In genomic region chr17:63549289-63549945, GRCh38 we compare ENCODE assay signal across 8 cellular contexts. TPM values are rescaled to one million over a fixed set of nuclear protein-coding genes. Genes with fewer than 3 reads are reported as not detected.
DNase-seq lines count a peak whose midpoint lies in the region; ATAC-seq and TF ChIP-seq lines count a peak whose summit lies in the region.

No MANE protein-coding gene starts in this region.

- peaks cover 12% of the 10 kb centered on the region for H4K20me1 ChIP-seq in MM.1S (ENCODE audit: insufficient read depth, low read length)

- peaks cover 40% of the 10 kb centered on the region for H3K79me2 ChIP-seq in MM.1S (ENCODE audit: low read length)

- peak overlapping the region; percentile 91 for H3K27ac ChIP-seq in CD4-positive, alpha-beta T cell (ENCODE audit: low read depth, low read length)
- peak overlapping the region; percentile 76; the same call in 1 of the 2 replicates for H3K27ac ChIP-seq in MM.1S (ENCODE audit: low read length)
- peak overlapping the region; percentile 96 for H3K27ac ChIP-seq in cingulate gyrus (ENCODE audit: low read depth, low read length)
- H3K27ac ChIP-seq in muscle layer of duodenum (ENCODE audit: low read length): peak overlapping the region; percentile 88

- POLR2A ChIA-PET in CD4-positive, alpha-beta T cell (lab: Charles Lee): interaction anchor here (0.8 to 2.6 kb wide), 7 partner anchors 11 to 157 kb away, joined by 3 to 19 read pairs (median 6); partner anchors contain the start of genes CYB561, MAP3K3 and TACO1

- H3K9me3 ChIP-seq in CD4-positive, alpha-beta T cell (ENCODE audit: control insufficient read depth, low read length): no peaks in the 10 kb centered on the region
- no peaks in the 10 kb centered on the region for H3K9me3 ChIP-seq in MM.1S (replicated peaks; ENCODE audit: insufficient read depth, low read length)
- H3K9me3 ChIP-seq in muscle layer of duodenum (ENCODE audit: control insufficient read depth in 1 of 2, low read length in 2 of 2): no peaks in the 10 kb centered on the region

- H3K4me3 Mint-ChIP-seq in CD4-positive, alpha-beta T cell: peak overlapping the region; percentile 98

- H3K4me3 ChIP-seq in MM.1S (ENCODE audit: low read length) (peak overlapping the region; percentile 74), muscle layer of duodenum (ENCODE audit: low read depth in 1 of 2, low read length in 2 of 2) (peak overlapping the region; percentile 69 to 94)

- peaks cover 44% of the 10 kb centered on the region for H3K4me1 Mint-ChIP-seq in CD4-positive, alpha-beta T cell (ENCODE audit: low read depth)

- peak overlapping the region; percentile 63 for H3K9ac ChIP-seq in MM.1S (ENCODE audit: low read length)

- peak overlapping the region; percentile 93 for H2AFZ ChIP-seq in MM.1S (ENCODE audit: low read length)

- intact Hi-C loops in CD4-positive, alpha-beta T cell (cut with DNase I, micrococcal nuclease): loop anchor here in 1 of 2 experiments (5.0 kb wide), 1 partner anchor 107 kb away; no protein-coding TSS in a partner anchor

- peak overlapping the region; percentile 99 for H3K4me2 ChIP-seq in MM.1S (ENCODE audit: low read depth, low read length)

- no peaks in the 10 kb centered on the region for H3K27me3 Mint-ChIP-seq in CD4-positive, alpha-beta T cell

- no peaks in the 10 kb centered on the region for H3K9me3 Mint-ChIP-seq in CD4-positive, alpha-beta T cell

- H3K36me3 Mint-ChIP-seq in CD4-positive, alpha-beta T cell (ENCODE audit: low read depth): peaks cover 26% of the 10 kb centered on the region

- no peaks in the 10 kb centered on the region for H3K27me3 ChIP-seq in CD4-positive, alpha-beta T cell (ENCODE audit: control insufficient read depth, insufficient read depth, low read length)
- H3K27me3 ChIP-seq in MM.1S (replicated peaks; ENCODE audit: insufficient read depth, low read length) (no peaks in the 10 kb centered on the region), muscle layer of duodenum (ENCODE audit: low read depth, low read length) (no peaks in the 10 kb centered on the region)

- H3K36me3 ChIP-seq in MM.1S (replicated peaks; ENCODE audit: insufficient read depth, low read length): no peaks in the 10 kb centered on the region
- H3K36me3 ChIP-seq in muscle layer of duodenum (ENCODE audit: control insufficient read depth in 1 of 2, insufficient read depth in 2 of 2, low read length in 2 of 2): no peaks in the 10 kb centered on the region

- no peaks in the 10 kb centered on the region for H3K9me2 ChIP-seq in MM.1S (replicated peaks; ENCODE audit: insufficient read depth, low read length)

- H3K27ac Mint-ChIP-seq in CD4-positive, alpha-beta T cell: peak overlapping the region; percentile 88

- H3F3A ChIP-seq in MM.1S (ENCODE audit: insufficient read depth, low read length): peaks cover 13% of the 10 kb centered on the region; the same call in 1 of the 2 replicates

- no peak for TF ChIP-seq CTCF in CD4-positive, alpha-beta T cell (IDR thresholded peaks at IDR 0.05)
- no peak for TF ChIP-seq CTCF in MM.1S (IDR thresholded peaks at IDR 0.05; ENCODE audit: low read length)

- no peak for ATAC-seq in CD4-positive, alpha-beta T cell (ENCODE audit: poor library complexity)
- peak; percentile 7 for ATAC-seq in GM21576 (IDR thresholded peaks at IDR 0.05; ENCODE audit: unreplicated experiment)

- peaks cover 13% of the 10 kb centered on the region; the same call in 1 of the 2 replicates for H3K4me1 ChIP-seq in MM.1S (ENCODE audit: low read length)
- H3K4me1 ChIP-seq in muscle layer of duodenum (ENCODE audit: control insufficient read depth in 1 of 2, insufficient read depth in 2 of 2, low read length in 2 of 2): peaks cover 9 to 30% of the 10 kb centered on the region in 2 donors

- CTCF ChIA-PET in CD4-positive, alpha-beta T cell (lab: Charles Lee): interaction anchor here (1.0 kb wide), 1 partner anchor 103 kb away, joined by 3 read pairs; the partner anchor contains the start of gene CYB561

- DNase-seq in CD4-positive, alpha-beta T cell: peak in 1 of 10 experiments; percentile 13
- DNase-seq in MM.1S (no peak), A172 (ENCODE audit: low spot score) (no peak), iPS-NIHi11 (ENCODE audit: low spot score) (no peak), NCI-H2029 treated with DMSO at 0.1 percent for 48 hours (lab: John Stamatoyannopoulos, UW) (no peak)

RNA-seq across cellular contexts. Expression of gene DCAF7, which starts 0.9 kb away (rescaled TPM):
- 10 to 100 TPM; 11.3 to 11.9 TPM for total RNA-seq in CD4-positive, alpha-beta T cell
- total RNA-seq in A172 (2014; rRNA removed; shearing (Covaris generic)): 37.3 and 47.4 TPM in 2 replicates

RNA-seq across cellular contexts. Expression of gene KCNH6, which starts 26.3 kb away (rescaled TPM):
- total RNA-seq in CD4-positive, alpha-beta T cell: not detected
- not detected in 2 replicates for total RNA-seq in A172 (2014; rRNA removed; shearing (Covaris generic))

RNA-seq across cellular contexts. Expression of gene TACO1, which starts 51.3 kb away (rescaled TPM):
- 10 to 100 TPM; 11.3 to 13.2 TPM for total RNA-seq in CD4-positive, alpha-beta T cell
- total RNA-seq in A172 (2014; rRNA removed; shearing (Covaris generic)): 37.1 and 37.4 TPM in 2 replicates
